ENCODE assay signal across 1 cellular context in the genomic region with DNA sequence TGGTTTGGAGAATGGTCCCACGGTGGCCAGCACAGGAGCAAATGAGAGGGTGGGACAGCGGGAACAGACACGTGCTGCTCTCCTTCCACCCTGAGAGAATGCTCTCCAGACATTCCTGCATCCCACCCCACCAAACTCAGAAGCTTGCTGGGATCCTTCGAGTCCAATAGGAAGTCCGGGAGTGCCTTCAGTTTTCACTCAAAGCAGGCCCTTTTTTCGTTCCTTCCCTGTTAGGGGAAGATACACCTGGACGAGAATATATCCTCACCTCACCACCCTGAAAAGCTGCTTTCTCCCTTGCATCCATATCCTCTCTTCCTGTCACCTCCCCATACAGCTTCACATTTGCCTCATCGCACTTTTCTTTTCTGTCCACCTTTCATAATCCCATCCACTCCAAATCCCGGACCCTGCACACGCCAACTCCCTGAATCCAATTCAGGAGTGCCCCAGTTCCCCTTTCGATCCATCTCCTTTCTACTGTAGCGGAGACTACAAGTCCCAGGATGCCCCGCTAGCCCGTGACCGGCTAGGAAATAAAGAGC.
A peak's percentile ranks its signal among the peaks of the same experiment; 100 is the strongest.
TF ChIP-seq lines count a peak whose summit lies in the region.

No MANE protein-coding gene starts in this region.

TF ChIP-seq in HCT116, 20 proteins besides CTCF, POLR2A, EP300 and RAD21:
- TF ChIP-seq SP1 (IDR thresholded peaks at IDR 0.05; ENCODE audit: low read depth) (no peak), YY1 (IDR thresholded peaks at IDR 0.05; ENCODE audit: extremely low read depth, insufficient replicate concordance, low read depth, low read length) (peak; percentile 58), ZFX (IDR thresholded peaks at IDR 0.05) (no peak), POLR2AphosphoS5 (IDR thresholded peaks at IDR 0.05; ENCODE audit: low read depth, low read length) (no peak), ELF1 (IDR thresholded peaks at IDR 0.05; ENCODE audit: borderline replicate concordance, low read depth) (0 out of 2 replicates have a peak, but pooled peaks have one; percentile 42), SRF (IDR thresholded peaks at IDR 0.05; ENCODE audit: low read depth) (no peak), EGR1 (IDR thresholded peaks at IDR 0.05; ENCODE audit: low read depth) (no peak), FOSL1 (IDR thresholded peaks at IDR 0.05; ENCODE audit: low read depth) (no peak), SIN3A (IDR thresholded peaks at IDR 0.05; ENCODE audit: low read depth) (no peak), EZH2phosphoT487 (IDR thresholded peaks at IDR 0.05; ENCODE audit: borderline replicate concordance) (no peak), CEBPB (IDR thresholded peaks at IDR 0.05; ENCODE audit: low read depth) (no peak)
- TF ChIP-seq, protein P1, sequence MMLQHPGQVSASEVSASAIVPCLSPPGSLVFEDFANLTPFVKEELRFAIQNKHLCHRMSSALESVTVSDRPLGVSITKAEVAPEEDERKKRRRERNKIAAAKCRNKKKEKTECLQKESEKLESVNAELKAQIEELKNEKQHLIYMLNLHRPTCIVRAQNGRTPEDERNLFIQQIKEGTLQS (IDR thresholded peaks at IDR 0.05) = no peak
- TF ChIP-seq, protein P2, sequence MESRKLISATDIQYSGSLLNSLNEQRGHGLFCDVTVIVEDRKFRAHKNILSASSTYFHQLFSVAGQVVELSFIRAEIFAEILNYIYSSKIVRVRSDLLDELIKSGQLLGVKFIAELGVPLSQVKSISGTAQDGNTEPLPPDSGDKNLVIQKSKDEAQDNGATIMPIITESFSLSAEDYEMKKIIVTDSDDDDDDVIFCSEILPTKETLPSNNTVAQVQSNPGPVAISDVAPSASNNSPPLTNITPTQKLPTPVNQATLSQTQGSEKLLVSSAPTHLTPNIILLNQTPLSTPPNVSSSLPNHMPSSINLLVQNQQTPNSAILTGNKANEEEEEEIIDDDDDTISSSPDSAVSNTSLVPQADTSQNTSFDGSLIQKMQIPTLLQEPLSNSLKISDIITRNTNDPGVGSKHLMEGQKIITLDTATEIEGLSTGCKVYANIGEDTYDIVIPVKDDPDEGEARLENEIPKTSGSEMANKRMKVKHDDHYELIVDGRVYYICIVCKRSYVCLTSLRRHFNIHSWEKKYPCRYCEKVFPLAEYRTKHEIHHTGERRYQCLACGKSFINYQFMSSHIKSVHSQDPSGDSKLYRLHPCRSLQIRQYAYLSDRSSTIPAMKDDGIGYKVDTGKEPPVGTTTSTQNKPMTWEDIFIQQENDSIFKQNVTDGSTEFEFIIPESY (IDR thresholded peaks at IDR 0.05; ENCODE audit: extremely low read depth, insufficient replicate concordance, low read length) = no peak
